In the genomic region with DNA sequence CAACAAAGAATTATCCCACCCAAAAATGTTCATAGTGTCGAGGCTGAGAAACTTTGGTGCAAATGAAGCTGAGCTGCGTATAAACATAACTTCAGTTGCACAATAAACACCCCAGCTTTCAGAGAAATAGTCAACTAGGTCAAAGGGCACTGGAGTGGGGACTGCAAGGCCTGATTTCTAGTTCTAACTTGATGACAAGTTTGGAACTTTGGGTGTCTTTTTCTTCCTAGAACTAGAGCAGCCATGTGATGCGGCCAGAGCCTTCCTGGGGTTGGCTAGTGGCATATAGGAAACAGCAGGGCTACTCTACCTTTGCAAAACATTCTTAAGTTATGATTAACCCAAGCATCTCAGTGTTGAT, we compare ENCODE assay signal across 11 cellular contexts.
A peak's percentile ranks its signal among the peaks of the same experiment; 100 is the strongest.
DNase-seq lines count a peak whose midpoint lies in the region; ATAC-seq and TF ChIP-seq lines count a peak whose summit lies in the region.
"Had no signal": no experiment of that assay in that cellular context is flagged by ENCODE, and none has a peak within 500 bp of the region (broad histone marks: within the 10 kb centered on the region; RNA-seq: fewer than 3 reads in every experiment).

No MANE protein-coding gene starts in this region.

- peaks cover 0 to 2% of the 10 kb centered on the region in 2 donors for H3K4me1 ChIP-seq in lung (ENCODE audit: control insufficient read depth in 2 of 2, insufficient read depth in 2 of 2, low read length in 2 of 2)

- H3K9me3 Mint-ChIP-seq in activated CD8-positive, alpha-beta T cell treated with anti-CD3 and anti-CD28 coated beads for 36 hours: peaks cover 30% of the 10 kb centered on the region
- H3K9me3 Mint-ChIP-seq in activated CD8-positive, alpha-beta T cell treated with anti-CD3 and anti-CD28 coated beads, Interleukin-2, amount 10 ng/mL, durations not matched to agents 7 days and 5 days (ENCODE audit: insufficient read depth): no peaks in the 10 kb centered on the region
- H3K9me3 Mint-ChIP-seq in type B pancreatic cell: peaks cover 9% of the 10 kb centered on the region

- H3K27ac Mint-ChIP-seq in activated CD8-positive, alpha-beta T cell treated with anti-CD3 and anti-CD28 coated beads for 36 hours: peak overlapping the region; percentile 72
- no peak overlapping the region for H3K27ac Mint-ChIP-seq in activated CD8-positive, alpha-beta T cell treated with anti-CD3 and anti-CD28 coated beads, Interleukin-2, amount 10 ng/mL, durations not matched to agents 7 days and 5 days
- peak overlapping the region; percentile 28 for H3K27ac Mint-ChIP-seq in type B pancreatic cell

- no peaks in the 10 kb centered on the region for H3K27me3 ChIP-seq in lung (ENCODE audit: control insufficient read depth, insufficient read depth)

- H3K4me3 ChIP-seq in choroid plexus epithelial cell (ENCODE audit: low read depth, low read length) (no peak overlapping the region), lung (no peak overlapping the region)

- peaks cover 34% of the 10 kb centered on the region for H3K36me3 Mint-ChIP-seq in activated CD8-positive, alpha-beta T cell treated with anti-CD3 and anti-CD28 coated beads for 36 hours (ENCODE audit: low read depth)
- H3K36me3 Mint-ChIP-seq in activated CD8-positive, alpha-beta T cell treated with anti-CD3 and anti-CD28 coated beads, Interleukin-2, amount 10 ng/mL, durations not matched to agents 7 days and 5 days (ENCODE audit: low read depth): peaks cover 32% of the 10 kb centered on the region
- no peaks in the 10 kb centered on the region for H3K36me3 Mint-ChIP-seq in type B pancreatic cell
- H3K36me3 Mint-ChIP-seq: brain had no signal

- POLR2A ChIA-PET in activated CD8-positive, alpha-beta T cell treated with anti-CD3 and anti-CD28 coated beads for 36 hours (lab: Charles Lee): no interaction called here
- POLR2A ChIA-PET in activated CD8-positive, alpha-beta T cell treated with anti-CD3 and anti-CD28 coated beads, Interleukin-2, amount 10 ng/mL, durations not matched to agents 7 days and 5 days (lab: Charles Lee): no interaction called here

- H3K4me3 Mint-ChIP-seq in activated CD8-positive, alpha-beta T cell treated with anti-CD3 and anti-CD28 coated beads for 36 hours: no peak overlapping the region
- no peak overlapping the region for H3K4me3 Mint-ChIP-seq in activated CD8-positive, alpha-beta T cell treated with anti-CD3 and anti-CD28 coated beads, Interleukin-2, amount 10 ng/mL, durations not matched to agents 7 days and 5 days
- H3K4me3 Mint-ChIP-seq in type B pancreatic cell: no peak overlapping the region
- H3K4me3 Mint-ChIP-seq: brain had no signal

- H3K36me3 ChIP-seq in lung (ENCODE audit: control insufficient read depth in 2 of 2, insufficient read depth in 2 of 2, low read length in 2 of 2): no peaks in the 10 kb centered on the region

- intact Hi-C loops in activated CD8-positive, alpha-beta T cell treated with anti-CD3 and anti-CD28 coated beads for 36 hours (cut with micrococcal nuclease): no loop called here

- 89 to 94% methylated on average over 3 of the region's 3 CpGs for WGBS in lung, 2 donors

- no peak for ATAC-seq in activated CD8-positive, alpha-beta T cell treated with anti-CD3 and anti-CD28 coated beads for 36 hours
- no peak for ATAC-seq in activated CD8-positive, alpha-beta T cell treated with anti-CD3 and anti-CD28 coated beads, Interleukin-2, amount 10 ng/mL, durations not matched to agents 7 days and 5 days
- ATAC-seq in lung (ENCODE audit: insufficient read depth, low FRiP score) (no peak), GM21529 (IDR thresholded peaks at IDR 0.05; ENCODE audit: unreplicated experiment) (no peak)

- CTCF ChIA-PET in activated CD8-positive, alpha-beta T cell treated with anti-CD3 and anti-CD28 coated beads for 36 hours (lab: Charles Lee): interaction anchor here (0.7 to 4.2 kb wide), 4 partner anchors 9 to 345 kb away, joined by 3 to 25 read pairs (median 6); no protein-coding TSS in a partner anchor
- CTCF ChIA-PET in activated CD8-positive, alpha-beta T cell treated with anti-CD3 and anti-CD28 coated beads, Interleukin-2, amount 10 ng/mL, durations not matched to agents 7 days and 5 days (lab: Charles Lee): interaction anchor here (1.0 to 1.2 kb wide), 3 partner anchors 10 to 19 kb away, joined by 3 to 5 read pairs (median 4); no protein-coding TSS in a partner anchor

- DNase-seq in activated CD8-positive, alpha-beta T cell treated with anti-CD3 and anti-CD28 coated beads for 36 hours: no peak
- DNase-seq in activated CD8-positive, alpha-beta T cell treated with anti-CD3 and anti-CD28 coated beads, Interleukin-2, amount 10 ng/mL, durations not matched to agents 7 days and 5 days: no peak
- peak; percentile 68 for DNase-seq in choroid plexus epithelial cell (ENCODE audit: low read depth)
- no peak for DNase-seq in lung (ENCODE audit: low spot score)
- DNase-seq in type B pancreatic cell (ENCODE audit: extremely low spot score, unreplicated experiment): no peak
- no peak for DNase-seq in DMS153 (lab: John Stamatoyannopoulos, UW)
- DNase-seq in NCI-H2196 (lab: John Stamatoyannopoulos, UW; ENCODE audit: unreplicated experiment): no peak
- DNase-seq: NCI-H146; stimulated activated CD4-positive, alpha-beta T cell treated with anti-CD3 and anti-CD28 coated beads, Interleukin-4, amount 100 ng/mL, for 4 hours had no signal

- H3K4me1 Mint-ChIP-seq in activated CD8-positive, alpha-beta T cell treated with anti-CD3 and anti-CD28 coated beads for 36 hours (ENCODE audit: low read depth): peaks cover 49% of the 10 kb centered on the region
- peaks cover 39% of the 10 kb centered on the region for H3K4me1 Mint-ChIP-seq in activated CD8-positive, alpha-beta T cell treated with anti-CD3 and anti-CD28 coated beads, Interleukin-2, amount 10 ng/mL, durations not matched to agents 7 days and 5 days (ENCODE audit: low read depth)
- peaks cover 9% of the 10 kb centered on the region for H3K4me1 Mint-ChIP-seq in type B pancreatic cell (ENCODE audit: unreplicated experiment)
- H3K4me1 Mint-ChIP-seq: brain had no signal

- no peaks in the 10 kb centered on the region for H3K27me3 Mint-ChIP-seq in activated CD8-positive, alpha-beta T cell treated with anti-CD3 and anti-CD28 coated beads for 36 hours
- H3K27me3 Mint-ChIP-seq in activated CD8-positive, alpha-beta T cell treated with anti-CD3 and anti-CD28 coated beads, Interleukin-2, amount 10 ng/mL, durations not matched to agents 7 days and 5 days (ENCODE audit: low read depth): no peaks in the 10 kb centered on the region
- H3K27me3 Mint-ChIP-seq in type B pancreatic cell: no peaks in the 10 kb centered on the region
- H3K27me3 Mint-ChIP-seq: brain had no signal

- TF ChIP-seq CTCF in activated CD8-positive, alpha-beta T cell treated with anti-CD3 and anti-CD28 coated beads for 36 hours (IDR thresholded peaks at IDR 0.05): no peak
- no peak for TF ChIP-seq CTCF in choroid plexus epithelial cell (conservative IDR thresholded peaks at IDR 0.05; ENCODE audit: low read depth, low read length)
- TF ChIP-seq CTCF in lung (IDR thresholded peaks at IDR 0.05; ENCODE audit: control extremely low read depth, extremely low read depth): no peak
- TF ChIP-seq CTCF in type B pancreatic cell (conservative IDR thresholded peaks at IDR 0.05): no peak

- H3K27ac ChIP-seq in lung (ENCODE audit: low read depth in 1 of 2, low read length in 1 of 2): peak overlapping the region; percentile 26 to 45

- H3K9me3 ChIP-seq in lung (ENCODE audit: control insufficient read depth in 2 of 2, insufficient read depth in 1 of 2, low read length in 1 of 2): peaks cover 0 to 2% of the 10 kb centered on the region in 2 donors
